In the genomic region with DNA sequence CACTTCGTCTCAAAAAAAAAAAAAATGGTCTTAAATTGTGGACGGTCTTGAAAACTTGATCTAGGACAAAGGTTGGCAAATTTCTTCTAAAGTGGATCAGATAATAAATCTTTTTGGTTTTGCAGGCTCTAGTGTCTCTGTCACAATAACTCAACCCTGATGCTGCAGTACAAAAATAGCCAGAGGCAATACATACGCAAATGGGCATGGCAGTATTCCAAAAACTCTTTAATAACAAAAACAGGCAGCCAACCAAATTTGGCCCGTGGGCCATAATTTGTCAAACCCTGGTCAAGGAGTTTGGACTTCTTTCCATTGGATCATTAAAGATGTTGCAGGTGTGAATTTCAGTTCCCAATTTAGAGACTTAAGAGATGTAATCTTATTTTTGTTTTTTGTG, we compare ENCODE assay signal across 15 cellular contexts.
DNase-seq lines count a peak whose midpoint lies in the region.
"Had no signal": no experiment of that assay in that cellular context is flagged by ENCODE, and none has a peak within 500 bp of the region (broad histone marks: within the 10 kb centered on the region; RNA-seq: fewer than 3 reads in every experiment).

No MANE protein-coding gene starts in this region.

- H3K4me3 Mint-ChIP-seq in activated T-cell treated with anti-CD3 and anti-CD28 coated beads, Interleukin-2, amount 50 U/mL, for 24 hours, result no peak overlapping the region
- H3K4me3 Mint-ChIP-seq: CD8-positive, alpha-beta T cell; GM23338 had no signal

- peaks cover 5% of the 10 kb centered on the region for H3K36me3 Mint-ChIP-seq in activated T-cell treated with anti-CD3 and anti-CD28 coated beads, Interleukin-2, amount 50 U/mL, for 24 hours (ENCODE audit: low read depth)
- H3K36me3 Mint-ChIP-seq: CD8-positive, alpha-beta T cell had no signal

- H3K27me3 Mint-ChIP-seq in activated T-cell treated with anti-CD3 and anti-CD28 coated beads, Interleukin-2, amount 50 U/mL, for 24 hours, result peaks cover 12% of the 10 kb centered on the region

- no peak overlapping the region for H3K27ac Mint-ChIP-seq in activated T-cell treated with anti-CD3 and anti-CD28 coated beads, Interleukin-2, amount 50 U/mL, for 24 hours
- H3K27ac Mint-ChIP-seq: CD8-positive, alpha-beta T cell; GM23338 had no signal

- peaks cover 10% of the 10 kb centered on the region for H3K9me3 Mint-ChIP-seq in activated T-cell treated with anti-CD3 and anti-CD28 coated beads, Interleukin-2, amount 50 U/mL, for 24 hours

- peaks cover 3% of the 10 kb centered on the region for H3K4me1 Mint-ChIP-seq in activated T-cell treated with anti-CD3 and anti-CD28 coated beads, Interleukin-2, amount 50 U/mL, for 24 hours (ENCODE audit: low read depth)

- in situ Hi-C loops in SK-MEL-5 (cut with HindIII; ENCODE audit: low pct_unique_long_range_greater_than_20kb, low sequenced_read_pairs), result no loop called here

- peak in 2 of 3 experiments; percentile 18 to 70 for DNase-seq in NCI-H1417 (lab: John Stamatoyannopoulos, UW)
- no peak for DNase-seq in NCI-H1417 treated with DMSO at 0.1 percent for 48 hours (lab: John Stamatoyannopoulos, UW)
- DNase-seq in EL, result peak; percentile 9
- peak; percentile 38 to 70 for DNase-seq in NCI-H2081 (lab: John Stamatoyannopoulos, UW)
- DNase-seq in SK-MEL-5 (ENCODE audit: low read depth, low spot score), result peak; percentile 43
- DNase-seq in DMS 273 (lab: John Stamatoyannopoulos, UW; ENCODE audit: unreplicated experiment), result no peak
- DNase-seq in inferior parietal cortex (ENCODE audit: extremely low spot score), result no peak
- DNase-seq in activated T-cell treated with anti-CD3 and anti-CD28 coated beads, Interleukin-2, amount 50 U/mL, for 24 hours, result no peak
- DNase-seq: CD8-positive, alpha-beta T cell; NCI-H2029 treated with DMSO at 0.1 percent for 48 hours; NCI-H226; NCI-H526 treated with DMSO at 0.1 percent for 48 hours; PC-3; SW 1271 had no signal

Comparison
In these comparisons a context has a peak if more than half of its experiments do, and no peak if none do; other contexts are left out.
1. DNase-seq: peak in NCI-H1417 (2 of 3), EL (single experiment), NCI-H2081 (2 of 2) and SK-MEL-5 (single experiment); none in NCI-H1417 treated with DMSO at 0.1 percent for 48 hours (single experiment), DMS 273 (single experiment), inferior parietal cortex (single experiment) and activated T-cell treated with anti-CD3 and anti-CD28 coated beads, Interleukin-2, amount 50 U/mL, for 24 hours (single experiment).